ENCODE assay signal across 22 cellular contexts in genomic region chrX:133229361-133229760, GRCh38. TPM values are rescaled to one million over a fixed set of nuclear protein-coding genes. Genes with fewer than 3 reads are reported as not detected.
DNase-seq lines count a peak whose midpoint lies in the region; FAIRE-seq and TF ChIP-seq lines count a peak whose summit lies in the region.
"Had no signal": no experiment of that assay in that cellular context is flagged by ENCODE, and none has a peak within 500 bp of the region (broad histone marks: within the 10 kb centered on the region; RNA-seq: fewer than 3 reads in every experiment).

No MANE protein-coding gene starts in this region.

- H3K4me1 ChIP-seq in PC-9 (replicated peaks; ENCODE audit: insufficient read depth) (peaks cover 21% of the 10 kb centered on the region), left ventricle myocardium inferior (no peaks in the 10 kb centered on the region)

- H3K9me2 ChIP-seq in PC-9 (ENCODE audit: insufficient read depth): no peaks in the 10 kb centered on the region; the same call in 1 of the 2 replicates

- no TSS peak for BruUV-seq in PC-9 (replicated peaks; lab: Mats Ljungman, UMichigan)

- H3K36me3 ChIP-seq in PC-9 (ENCODE audit: low read depth) (no peaks in the 10 kb centered on the region), left ventricle myocardium inferior (no peaks in the 10 kb centered on the region)

- H3K9me3 ChIP-seq in PC-9 (ENCODE audit: insufficient read depth, low read depth) (no peaks in the 10 kb centered on the region; the same call in 1 of the 2 replicates), left ventricle myocardium inferior (replicated peaks) (no peaks in the 10 kb centered on the region)

- H3K79me2 ChIP-seq in PC-9 (ENCODE audit: low read depth): no peaks in the 10 kb centered on the region

- TF ChIP-seq CTCF in PC-9 (conservative IDR thresholded peaks at IDR 0.05): no peak
- TF ChIP-seq CTCF in left ventricle myocardium inferior (IDR thresholded peaks at IDR 0.05; ENCODE audit: borderline replicate concordance): no peak
- TF ChIP-seq CTCF in dorsolateral prefrontal cortex (IDR thresholded peaks at IDR 0.05 in 54 of 56, conservative IDR thresholded peaks at IDR 0.05 in 2 of 56; ENCODE audit: low read depth in 1 of 56, partially characterized antibody in 56 of 56): no peak

- DNase-seq in NCI-H82 (lab: John Stamatoyannopoulos, UW) (peak; percentile 6), NCI-H82 treated with DMSO at 0.1 percent for 48 hours (lab: John Stamatoyannopoulos, UW; ENCODE audit: unreplicated experiment) (no peak), PC-9 (peak; percentile 33 to 99), epithelial cell of prostate (ENCODE audit: low read depth, low spot score) (peak; percentile 81), urothelium cell line (ENCODE audit: low spot score) (peak; percentile 7), UCSD-AML1 (lab: John Stamatoyannopoulos, UW; ENCODE audit: unreplicated experiment) (no peak), left ventricle myocardium inferior (no peak), dorsolateral prefrontal cortex (no peak)
- DNase-seq: activated CD4-positive, alpha-beta T cell treated with anti-CD3 and anti-CD28 coated beads, Interleukin-2, amount 50 U/mL, for 48 hours; activated T-cell treated with anti-CD3 and anti-CD28 coated beads, Interleukin-2, amount 50 U/mL, for 48 hours; CD4-positive, alpha-beta memory T cell; GDM1; glutamatergic neuron; GM23248; natural killer cell; NCI-H2029 treated with DMSO at 0.1 percent for 48 hours; NCI-H524 treated with DMSO at 0.1 percent for 48 hours; posterior cingulate gyrus; stimulated activated naive B cell treated with anti-CD40 and anti-IgM and Interleukin-4, amounts not matched to agents 10 μg/mL and 1 μg/mL and 100 μg/mL, for 72 hours had no signal

- no peak overlapping the region for H2AFZ ChIP-seq in PC-9
- H2AFZ ChIP-seq: GM23248 had no signal

- CTCF ChIA-PET in PC-9 (lab: Charles Lee): interaction anchor here (0.6 to 1.1 kb wide), 2 partner anchors 26 to 1399 kb away, joined by 3 to 4 read pairs; no protein-coding TSS in a partner anchor

- no peak overlapping the region for H3K4me3 ChIP-seq in PC-9
- H3K4me3 ChIP-seq in left ventricle myocardium inferior: no peak overlapping the region
- H3K4me3 ChIP-seq in dorsolateral prefrontal cortex: no peak overlapping the region
- H3K4me3 ChIP-seq: GM23248 had no signal

- H3K27ac ChIP-seq in PC-9 (peak overlapping the region; percentile 48), epithelial cell of prostate (no peak overlapping the region), left ventricle myocardium inferior (replicated peaks) (no peak overlapping the region), dorsolateral prefrontal cortex (no peak overlapping the region)
- H3K27ac ChIP-seq: GM23248, VCaP had no signal

- peaks cover 16% of the 10 kb centered on the region; the same call in 1 of the 2 replicates for H3F3A ChIP-seq in PC-9 (ENCODE audit: insufficient read depth, low read depth)

- H3K27me3 ChIP-seq in PC-9 (ENCODE audit: insufficient read depth, low read depth) (no peaks in the 10 kb centered on the region), left ventricle myocardium inferior (ENCODE audit: low read depth) (no peaks in the 10 kb centered on the region), dorsolateral prefrontal cortex (peaks cover 0 to 75% (median 16%) of the 10 kb centered on the region in 45 donors)

- intact Hi-C loops in PC-9 (cut with micrococcal nuclease; ENCODE audit: unreplicated experiment): loop anchor here (10.0 kb wide), 1 partner anchor 445 kb away; no protein-coding TSS in a partner anchor
- intact Hi-C loops in left ventricle myocardium inferior (cut with micrococcal nuclease): no loop called here
- intact Hi-C loops in dorsolateral prefrontal cortex (cut with DNase I): no loop called here

- H3K4me2 ChIP-seq in PC-9: peak overlapping the region; percentile 48

- POLR2A ChIA-PET in PC-9 (lab: Charles Lee; ENCODE audit: unreplicated experiment): interaction anchor here (0.5 to 0.9 kb wide), 4 partner anchors 23 to 173 kb away, joined by 3 to 6 read pairs (median 4); no protein-coding TSS in a partner anchor

- H4K20me1 ChIP-seq in PC-9 (ENCODE audit: insufficient read depth): no peaks in the 10 kb centered on the region

- no peak for FAIRE-seq in urothelium cell line (lab: Jason Lieb, UNC)
- FAIRE-seq: GM12891 had no signal

RNA-seq across cellular contexts. Expression of gene TFDP3, which starts 11.2 kb away (rescaled TPM):
- total RNA-seq in PC-9 (2021) (not detected in 2 replicates), left ventricle myocardium inferior (not detected), dorsolateral prefrontal cortex (not detected)
- total RNA-seq: CD4-positive, alpha-beta memory T cell; GM23248; lung microvascular endothelial cell; natural killer cell had no signal

Comparison
In these comparisons a context has a peak if more than half of its experiments do, and no peak if none do; other contexts are left out.
1. DNase-seq: peak in NCI-H82 (single experiment), PC-9 (2 of 2), epithelial cell of prostate (single experiment) and urothelium cell line (single experiment); none in NCI-H82 treated with DMSO at 0.1 percent for 48 hours (single experiment), UCSD-AML1 (single experiment), left ventricle myocardium inferior (single experiment) and dorsolateral prefrontal cortex (0 of 10).